In the genomic region with DNA sequence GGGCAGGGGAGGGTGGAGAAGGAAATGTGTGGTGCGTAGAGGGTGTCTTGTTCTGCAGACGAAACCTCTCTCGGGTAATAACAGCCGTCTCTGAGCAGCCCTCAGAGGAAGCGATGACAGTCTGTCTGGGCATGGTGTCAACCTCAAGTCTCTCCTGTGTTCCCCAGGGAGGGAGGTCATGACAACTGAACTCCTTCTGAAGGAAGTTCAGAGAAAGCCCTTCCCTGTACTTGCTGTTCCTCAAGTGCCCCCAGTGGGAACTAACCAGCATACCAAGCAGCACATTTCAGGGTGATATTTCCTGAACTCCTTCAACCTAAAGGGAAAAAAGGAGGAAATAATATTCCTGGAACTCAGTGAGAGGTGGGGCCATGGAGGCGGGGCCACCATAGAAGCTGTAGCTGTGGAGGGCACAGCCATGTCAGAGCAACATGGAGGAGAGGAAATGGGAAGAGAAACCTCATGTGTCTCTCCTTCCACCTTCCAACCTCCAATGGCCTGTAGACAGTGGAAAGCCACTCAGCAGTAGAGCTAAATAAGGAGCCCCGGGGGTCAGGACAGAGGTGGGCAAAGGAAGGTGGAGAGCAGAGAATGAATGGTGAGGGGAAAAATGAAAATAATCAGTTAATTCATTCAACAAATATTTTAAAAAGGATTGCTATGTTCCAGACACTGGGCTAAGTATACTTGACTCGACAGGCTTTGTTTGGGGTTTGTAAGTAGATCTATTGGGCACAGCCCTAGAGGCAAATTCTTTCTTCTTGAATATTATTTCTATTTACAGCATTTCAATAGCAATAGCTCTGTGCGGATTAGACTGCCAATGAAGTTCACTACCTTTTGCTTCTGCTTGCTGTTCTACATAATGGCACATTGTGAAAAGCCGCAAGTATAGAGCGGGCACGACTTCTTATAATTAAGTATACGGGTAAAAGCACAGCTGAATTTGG, we compare ENCODE assay signal across 9 cellular contexts.
DNase-seq lines count a peak whose midpoint lies in the region; ATAC-seq and TF ChIP-seq lines count a peak whose summit lies in the region.
"Had no signal": no experiment of that assay in that cellular context is flagged by ENCODE, and none has a peak within 500 bp of the region (broad histone marks: within the 10 kb centered on the region; RNA-seq: fewer than 3 reads in every experiment).

No MANE protein-coding gene starts in this region.

- WGBS in thymus = 59% methylated on average over 13 of the region's 13 CpGs
- 58% methylated on average over 13 of the region's 13 CpGs for WGBS in SK-N-SH (ENCODE audit: low lambda C conversion rate)

- H3K9ac ChIP-seq in SK-N-SH = no peak overlapping the region

- DNase-seq in Peyer's patch (peak in 2 of 3 donors; percentile 76 to 90), A172 (ENCODE audit: low spot score) (no peak), SK-N-SH (no peak)
- peak; percentile 30 to 66 for DNase-seq in activated naive CD4-positive, alpha-beta T cell treated with anti-CD3 and anti-CD28 coated beads, Interleukin-2, amount 50 U/mL, for 72 hours (ENCODE audit: low spot score in 2 of 2)
- peak; percentile 88 for DNase-seq in natural killer cell treated with Interleukin-12 subunit alpha and Interleukin-12 subunit beta and Interleukin-15 and Interleukin-18, amount 100 ng/mL, for 72 hours (ENCODE audit: low spot score)
- DNase-seq: IMR-90 had no signal

- no peaks in the 10 kb centered on the region for H3K27me3 Mint-ChIP-seq in natural killer cell treated with Interleukin-12 subunit alpha and Interleukin-12 subunit beta and Interleukin-15 and Interleukin-18, amount 100 ng/mL, for 72 hours

- peak overlapping the region; percentile 84 for H3K4me3 Mint-ChIP-seq in natural killer cell treated with Interleukin-12 subunit alpha and Interleukin-12 subunit beta and Interleukin-15 and Interleukin-18, amount 100 ng/mL, for 72 hours

- TF ChIP-seq CTCF in Peyer's patch (IDR thresholded peaks at IDR 0.05) (peak in 3 of 6 experiments; percentile 1 to 29 (median 6)), SK-N-SH (IDR thresholded peaks at IDR 0.05) (no peak)

- peak overlapping the region in 1 of 2 donors; percentile 73 for H3K27ac Mint-ChIP-seq in activated naive CD4-positive, alpha-beta T cell treated with anti-CD3 and anti-CD28 coated beads, Interleukin-2, amount 50 U/mL, for 72 hours
- H3K27ac Mint-ChIP-seq in natural killer cell treated with Interleukin-12 subunit alpha and Interleukin-12 subunit beta and Interleukin-15 and Interleukin-18, amount 100 ng/mL, for 72 hours = peak overlapping the region; percentile 90 to 97

- H3K4me1 ChIP-seq in Peyer's patch (peaks cover 0 to 10% (median 2%) of the 10 kb centered on the region in 4 donors), thymus (ENCODE audit: control insufficient read depth, insufficient read depth, low read length) (peaks cover 6% of the 10 kb centered on the region), SK-N-SH (ENCODE audit: control insufficient read depth in 1 of 2, insufficient read depth in 2 of 2, low read depth in 1 of 2, low read length in 1 of 2) (peaks cover 0 to 12% of the 10 kb centered on the region in 2 experiments; a peak in 2 of 4 replicates)

- no peaks in the 10 kb centered on the region for H4K20me1 ChIP-seq in SK-N-SH (ENCODE audit: insufficient read depth)

- POLR2A ChIA-PET in SK-N-SH (lab: Yijun Ruan, JAX) = no interaction called here

- TF ChIP-seq RAD21 in SK-N-SH (IDR thresholded peaks at IDR 0.05; ENCODE audit: low read length) = no peak

- no peaks in the 10 kb centered on the region for H3K9me2 ChIP-seq in SK-N-SH

- CTCF ChIA-PET in SK-N-SH (lab: Yijun Ruan, JAX) = interaction anchor here (0.7 to 1.3 kb wide), 3 partner anchors 10 to 17 kb away, joined by 3 to 4 read pairs (median 3); no protein-coding TSS in a partner anchor

- H3K9me3 Mint-ChIP-seq in activated naive CD4-positive, alpha-beta T cell treated with anti-CD3 and anti-CD28 coated beads, Interleukin-2, amount 50 U/mL, for 72 hours = peaks cover 0 to under 1% of the 10 kb centered on the region in 2 donors
- peaks cover under 1% of the 10 kb centered on the region for H3K9me3 Mint-ChIP-seq in natural killer cell treated with Interleukin-12 subunit alpha and Interleukin-12 subunit beta and Interleukin-15 and Interleukin-18, amount 100 ng/mL, for 72 hours

- no peaks in the 10 kb centered on the region for H3K27me3 ChIP-seq in Peyer's patch
- no peaks in the 10 kb centered on the region for H3K27me3 ChIP-seq in thymus (ENCODE audit: control insufficient read depth, insufficient read depth)
- no peaks in the 10 kb centered on the region for H3K27me3 ChIP-seq in SK-N-SH (ENCODE audit: insufficient read depth)

- H2AFZ ChIP-seq in SK-N-SH (ENCODE audit: low read depth) = no peak overlapping the region

- TF ChIP-seq EP300 in SK-N-SH (IDR thresholded peaks at IDR 0.05; ENCODE audit: borderline replicate concordance in 1 of 2, low read depth in 1 of 2, low read length in 1 of 2) = no peak

- H3F3A ChIP-seq in SK-N-SH (replicated peaks; ENCODE audit: insufficient read depth) = no peaks in the 10 kb centered on the region

- no peaks in the 10 kb centered on the region for H3K79me2 ChIP-seq in SK-N-SH (ENCODE audit: insufficient read depth)

- peaks cover 69 to 78% of the 10 kb centered on the region in 2 donors for H3K4me1 Mint-ChIP-seq in natural killer cell treated with Interleukin-12 subunit alpha and Interleukin-12 subunit beta and Interleukin-15 and Interleukin-18, amount 100 ng/mL, for 72 hours (ENCODE audit: low read depth in 2 of 2)

- TF ChIP-seq POLR2A in Peyer's patch (IDR thresholded peaks at IDR 0.05) = no peak

- no peak overlapping the region for H3K4me2 ChIP-seq in SK-N-SH

- H3K27ac ChIP-seq in Peyer's patch = peak overlapping the region; percentile 49 to 75 (median 66)
- peak overlapping the region; percentile 57 for H3K27ac ChIP-seq in thymus (ENCODE audit: low read depth)
- H3K27ac ChIP-seq in SK-N-SH (ENCODE audit: low read depth in 2 of 2, low read length in 1 of 2) = no peak overlapping the region

- H3K9me3 ChIP-seq in Peyer's patch (no peaks in the 10 kb centered on the region), thymus (ENCODE audit: control insufficient read depth) (no peaks in the 10 kb centered on the region), SK-N-SH (no peaks in the 10 kb centered on the region)

- peak; percentile 99 for ATAC-seq in GM18861 (IDR thresholded peaks at IDR 0.05; ENCODE audit: unreplicated experiment)
- peak; percentile 81 for ATAC-seq in HG02884 (IDR thresholded peaks at IDR 0.05; ENCODE audit: unreplicated experiment)
- peak; percentile 87 to 95 for ATAC-seq in activated naive CD4-positive, alpha-beta T cell treated with anti-CD3 and anti-CD28 coated beads, Interleukin-2, amount 50 U/mL, for 72 hours
- peak; percentile 94 to 96 for ATAC-seq in natural killer cell treated with Interleukin-12 subunit alpha and Interleukin-12 subunit beta and Interleukin-15 and Interleukin-18, amount 100 ng/mL, for 72 hours

- H3K36me3 Mint-ChIP-seq in activated naive CD4-positive, alpha-beta T cell treated with anti-CD3 and anti-CD28 coated beads, Interleukin-2, amount 50 U/mL, for 72 hours = peaks cover 0 to 6% of the 10 kb centered on the region in 2 donors
- H3K36me3 Mint-ChIP-seq in natural killer cell treated with Interleukin-12 subunit alpha and Interleukin-12 subunit beta and Interleukin-15 and Interleukin-18, amount 100 ng/mL, for 72 hours = no peaks in the 10 kb centered on the region

- H3K36me3 ChIP-seq in Peyer's patch (no peaks in the 10 kb centered on the region), thymus (ENCODE audit: control insufficient read depth, insufficient read depth) (no peaks in the 10 kb centered on the region), SK-N-SH (replicated peaks in 1 of 2; ENCODE audit: control insufficient read depth in 1 of 2, insufficient read depth in 2 of 2, low read length in 1 of 2) (no peaks in the 10 kb centered on the region)

- H3K4me3 ChIP-seq in Peyer's patch (no peak overlapping the region), thymus (ENCODE audit: low read length) (no peak overlapping the region), SK-N-SH (ENCODE audit: low read depth in 2 of 2, low read length in 1 of 2) (no peak overlapping the region)

TF ChIP-seq in SK-N-SH, 30 proteins besides CTCF, POLR2A, EP300 and RAD21:
- TF ChIP-seq MEF2A (IDR thresholded peaks at IDR 0.05; ENCODE audit: borderline replicate concordance, low read depth) (no peak), NFIC (IDR thresholded peaks at IDR 0.05; ENCODE audit: borderline replicate concordance) (no peak), FOXM1 (IDR thresholded peaks at IDR 0.05; ENCODE audit: low read depth) (no peak), GABPA (IDR thresholded peaks at IDR 0.05; ENCODE audit: low read depth) (no peak), PBX3 (IDR thresholded peaks at IDR 0.05) (no peak), TAF1 (IDR thresholded peaks at IDR 0.05; ENCODE audit: borderline replicate concordance, low read depth, low read length) (no peak)

Comparison
In these comparisons a context has a peak if more than half of its experiments do, and no peak if none do; other contexts are left out.
1. DNase-seq: peak in Peyer's patch (2 of 3), activated naive CD4-positive, alpha-beta T cell treated with anti-CD3 and anti-CD28 coated beads, Interleukin-2, amount 50 U/mL, for 72 hours (2 of 2) and natural killer cell treated with Interleukin-12 subunit alpha and Interleukin-12 subunit beta and Interleukin-15 and Interleukin-18, amount 100 ng/mL, for 72 hours (single experiment); none in A172 (single experiment) and SK-N-SH (single experiment).
2. H3K27ac ChIP-seq: peak in Peyer's patch (4 of 4) and thymus (single experiment); none in SK-N-SH (0 of 2).
3. Peak in every context shown above with its lines, with median percentiles within 50 percentile points of each other: ATAC-seq.